Comparison of ENCODE assay signal across 9 cellular contexts in the genomic region with DNA sequence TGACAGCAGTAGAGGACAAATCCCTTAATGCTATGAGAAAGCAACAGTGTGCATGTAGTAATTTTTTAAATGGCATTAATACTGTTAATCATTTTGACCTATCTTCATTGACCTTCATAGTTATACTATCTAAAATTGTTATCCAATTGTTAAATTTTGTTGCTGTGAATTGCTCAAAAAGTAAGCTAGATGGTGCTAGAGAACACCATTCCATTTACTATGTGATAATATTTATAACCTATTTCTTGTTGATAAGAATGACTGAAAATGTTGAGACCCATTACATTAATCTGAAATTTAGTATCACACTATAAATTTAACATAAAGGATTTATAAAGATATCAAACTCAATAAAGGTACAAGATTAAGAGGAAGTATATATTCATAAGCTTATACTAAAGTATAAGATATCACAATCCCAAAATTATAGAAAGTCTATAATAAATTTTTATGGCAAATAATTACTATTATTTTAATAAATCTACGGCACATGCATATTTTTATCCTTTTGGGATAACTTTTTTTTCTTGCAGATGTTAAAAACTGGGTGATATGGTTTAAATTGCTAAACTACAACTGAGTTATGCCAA.
DNase-seq lines count a peak whose midpoint lies in the region; ATAC-seq and TF ChIP-seq lines count a peak whose summit lies in the region.
"Had no signal": no experiment of that assay in that cellular context is flagged by ENCODE, and none has a peak within 500 bp of the region (broad histone marks: within the 10 kb centered on the region; RNA-seq: fewer than 3 reads in every experiment).

No MANE protein-coding gene starts in this region.

- peak; percentile 36 for DNase-seq in NCI-H82 (lab: John Stamatoyannopoulos, UW)
- no peak for DNase-seq in dorsolateral prefrontal cortex
- DNase-seq in progenitor cell of endocrine pancreas (ENCODE audit: low spot score, unreplicated experiment), result no peak
- no peak for DNase-seq in SKM-1 (lab: John Stamatoyannopoulos, UW; ENCODE audit: unreplicated experiment)
- DNase-seq in NCI-H2081 treated with DMSO at 0.1 percent for 48 hours (lab: John Stamatoyannopoulos, UW), result no peak
- DNase-seq: activated naive CD4-positive, alpha-beta T cell treated with anti-CD3 and anti-CD28 coated beads for 36 hours; NCI-H774 had no signal

- H3K27me3 ChIP-seq in dorsolateral prefrontal cortex, result no peaks in the 10 kb centered on the region

- H3K36me3 Mint-ChIP-seq in progenitor cell of endocrine pancreas (ENCODE audit: insufficient read depth), result no peaks in the 10 kb centered on the region

- peak; percentile 35 to 80 (median 62) for TF ChIP-seq CTCF in dorsolateral prefrontal cortex (IDR thresholded peaks at IDR 0.05 in 54 of 56, conservative IDR thresholded peaks at IDR 0.05 in 2 of 56; ENCODE audit: low read depth in 1 of 56, partially characterized antibody in 56 of 56)
- peak; percentile 62 for TF ChIP-seq CTCF in progenitor cell of endocrine pancreas (IDR thresholded peaks at IDR 0.05; ENCODE audit: unreplicated experiment)

- no peak overlapping the region for H3K4me3 Mint-ChIP-seq in progenitor cell of endocrine pancreas (ENCODE audit: low read depth)
- H3K4me3 Mint-ChIP-seq: activated naive CD4-positive, alpha-beta T cell treated with anti-CD3 and anti-CD28 coated beads for 36 hours had no signal

- H3K27me3 Mint-ChIP-seq in progenitor cell of endocrine pancreas, result peaks cover 3% of the 10 kb centered on the region

- peak; percentile 52 for ATAC-seq in GM18511 (IDR thresholded peaks at IDR 0.05; ENCODE audit: unreplicated experiment)
- ATAC-seq in HG02981 (IDR thresholded peaks at IDR 0.05; ENCODE audit: unreplicated experiment), result no peak

- H3K9me3 Mint-ChIP-seq in progenitor cell of endocrine pancreas (ENCODE audit: low read depth), result no peaks in the 10 kb centered on the region
- H3K9me3 Mint-ChIP-seq: activated naive CD4-positive, alpha-beta T cell treated with anti-CD3 and anti-CD28 coated beads for 36 hours had no signal

- no peak overlapping the region for H3K27ac ChIP-seq in dorsolateral prefrontal cortex

- no peak overlapping the region for H3K4me3 ChIP-seq in dorsolateral prefrontal cortex

- no peak overlapping the region for H3K27ac Mint-ChIP-seq in progenitor cell of endocrine pancreas
- H3K27ac Mint-ChIP-seq: activated naive CD4-positive, alpha-beta T cell treated with anti-CD3 and anti-CD28 coated beads for 36 hours had no signal

- intact Hi-C loops in dorsolateral prefrontal cortex (cut with DNase I), result loop anchor here in 1 of 2 donors (5.0 kb wide), 1 partner anchor 1575 kb away; the partner anchor contains the start of gene PCDH9

- peaks cover 3% of the 10 kb centered on the region for H3K4me1 Mint-ChIP-seq in progenitor cell of endocrine pancreas (ENCODE audit: low read depth)
